In genomic region chr12:54984602-54985376, GRCh38 we compare ENCODE assay signal across 9 cellular contexts. TPM values are rescaled to one million over a fixed set of nuclear protein-coding genes. Genes with fewer than 3 reads are reported as not detected.
DNase-seq lines count a peak whose midpoint lies in the region; ATAC-seq and TF ChIP-seq lines count a peak whose summit lies in the region.
"Had no signal": no experiment of that assay in that cellular context is flagged by ENCODE, and none has a peak within 500 bp of the region (broad histone marks: within the 10 kb centered on the region; RNA-seq: fewer than 3 reads in every experiment).

Gene TESPA1 (minus strand): TSS chr12:54984762. CDS start chr12:54974562, 10,200 bp downstream.

- no peaks in the 10 kb centered on the region for H3K9me3 Mint-ChIP-seq in stimulated activated memory B cell treated with anti-CD40 and anti-IgM and Interleukin-4, amounts not matched to agents 10 μg/mL and 1 μg/mL and 100 μg/mL, for 72 hours

- TF ChIP-seq CTCF in GM10248 (IDR thresholded peaks at IDR 0.05; ENCODE audit: control extremely low read depth, extremely low read depth, low read depth, missing control alignments) (no peak), NB4 (IDR thresholded peaks at IDR 0.05; ENCODE audit: low read depth, low read length) (no peak)

- peak within 1 kb of the TSS; percentile 87 for H3K27ac Mint-ChIP-seq in stimulated activated memory B cell treated with anti-CD40 and anti-IgM and Interleukin-4, amounts not matched to agents 10 μg/mL and 1 μg/mL and 100 μg/mL, for 72 hours

- peak; percentile 97 for ATAC-seq in GM21825 (IDR thresholded peaks at IDR 0.05; ENCODE audit: unreplicated experiment)
- peak; percentile 59 for ATAC-seq in left lobe of liver
- ATAC-seq in stimulated activated memory B cell treated with anti-CD40 and anti-IgM and Interleukin-4, amounts not matched to agents 10 μg/mL and 1 μg/mL and 100 μg/mL, for 72 hours: peak; percentile 97

- no peak for TF ChIP-seq POLR2A in NB4 (IDR thresholded peaks at IDR 0.05; ENCODE audit: extremely low read depth, insufficient read length)

- no peak within 1 kb of the TSS for H3K4me3 ChIP-seq in NB4 (ENCODE audit: low read depth, low read length)

- POLR2A ChIA-PET in GM10248 (lab: Yijun Ruan, JAX): no interaction called here

- H3K4me3 Mint-ChIP-seq in stimulated activated memory B cell treated with anti-CD40 and anti-IgM and Interleukin-4, amounts not matched to agents 10 μg/mL and 1 μg/mL and 100 μg/mL, for 72 hours: peak within 1 kb of the TSS; percentile 77

- peaks cover 68% of the 10 kb centered on the region for H3K4me1 Mint-ChIP-seq in stimulated activated memory B cell treated with anti-CD40 and anti-IgM and Interleukin-4, amounts not matched to agents 10 μg/mL and 1 μg/mL and 100 μg/mL, for 72 hours

- H3K36me3 Mint-ChIP-seq in stimulated activated memory B cell treated with anti-CD40 and anti-IgM and Interleukin-4, amounts not matched to agents 10 μg/mL and 1 μg/mL and 100 μg/mL, for 72 hours: peaks cover 37% of the 10 kb centered on the region

- CTCF ChIA-PET in GM10248 (lab: Yijun Ruan, JAX): interaction anchor here (1.0 to 7.3 kb wide), 8 partner anchors 8 to 405 kb away, joined by 3 to 60 read pairs (median 9); no protein-coding TSS in a partner anchor

- H3K27me3 Mint-ChIP-seq in stimulated activated memory B cell treated with anti-CD40 and anti-IgM and Interleukin-4, amounts not matched to agents 10 μg/mL and 1 μg/mL and 100 μg/mL, for 72 hours: no peaks in the 10 kb centered on the region

- peak; percentile 81 for DNase-seq in GM10248 (ENCODE audit: extremely low spot score)
- peak; percentile 76 for DNase-seq in NB4 (ENCODE audit: low read depth)
- DNase-seq in activated T-cell treated with anti-CD3 and anti-CD28 coated beads for 24 hours (ENCODE audit: low read depth): peak; percentile 76
- DNase-seq in left lobe of liver (ENCODE audit: low spot score): peak; percentile 48
- no peak for DNase-seq in NCI-H1417 (lab: John Stamatoyannopoulos, UW)
- no peak for DNase-seq in kidney tubule cell (ENCODE audit: low spot score)

RNA-seq across cellular contexts. Expression of gene TESPA1, which starts in this region (rescaled TPM):
- total RNA-seq in left lobe of liver: 0.45 TPM
- total RNA-seq: glomerular endothelial cell had no signal

Comparison
In these comparisons a context has a peak if more than half of its experiments do, and no peak if none do; other contexts are left out.
1. Peak in DNase-seq and ATAC-seq in left lobe of liver; RNA of the gene not detected or under 1 TPM.
2. DNase-seq: peak in GM10248 (single experiment), NB4 (single experiment) and activated T-cell treated with anti-CD3 and anti-CD28 coated beads for 24 hours (single experiment); none in NCI-H1417 (0 of 3) and kidney tubule cell (single experiment).
3. Peak in every context shown above with its lines, with median percentiles within 50 percentile points of each other: ATAC-seq.